ENCODE assay signal across 22 cellular contexts in genomic region chr6:33820243-33820642, GRCh38. TPM values are rescaled to one million over a fixed set of nuclear protein-coding genes. Genes with fewer than 3 reads are reported as not detected.
"Had no signal": no experiment of that assay in that cellular context is flagged by ENCODE, and none has a peak within 500 bp of the region (broad histone marks: within the 10 kb centered on the region; RNA-seq: fewer than 3 reads in every experiment).

No MANE protein-coding gene starts in this region.

- H3K9me3 Mint-ChIP-seq: activated CD4-positive, alpha-beta T cell treated with anti-CD3 and anti-CD28 coated beads, Interleukin-2, amount 10 ng/mL, durations not matched to agents 24 days and 14 days; activated naive CD4-positive, alpha-beta T cell treated with anti-CD3 and anti-CD28 coated beads for 36 hours; activated T-helper 1 cell treated with anti-CD3 and anti-CD28 coated beads, Interleukin-12 subunit alpha, Interleukin-12 subunit beta, Interleukin-2, Interleukin-4 antibody, amounts not matched to agents 30 ng/mL and 10 ng/mL and 1 ng/mL, durations not matched to agents 14 hours and 24 hours and 36 hours; endodermal cell; naive B cell; neural progenitor cell had no signal

- H3K27ac Mint-ChIP-seq: activated CD4-positive, alpha-beta T cell treated with anti-CD3 and anti-CD28 coated beads, Interleukin-2, amount 10 ng/mL, durations not matched to agents 24 days and 14 days; activated naive CD4-positive, alpha-beta T cell treated with anti-CD3 and anti-CD28 coated beads for 36 hours; activated T-helper 1 cell treated with anti-CD3 and anti-CD28 coated beads, Interleukin-12 subunit alpha, Interleukin-12 subunit beta, Interleukin-2, Interleukin-4 antibody, amounts not matched to agents 30 ng/mL and 10 ng/mL and 1 ng/mL, durations not matched to agents 14 hours and 24 hours and 36 hours; endodermal cell had no signal

- ATAC-seq: left lobe of liver had no signal

- H3K4me3 Mint-ChIP-seq: activated CD4-positive, alpha-beta T cell treated with anti-CD3 and anti-CD28 coated beads, Interleukin-2, amount 10 ng/mL, durations not matched to agents 24 days and 14 days; activated naive CD4-positive, alpha-beta T cell treated with anti-CD3 and anti-CD28 coated beads for 36 hours; activated T-helper 1 cell treated with anti-CD3 and anti-CD28 coated beads, Interleukin-12 subunit alpha, Interleukin-12 subunit beta, Interleukin-2, Interleukin-4 antibody, amounts not matched to agents 30 ng/mL and 10 ng/mL and 1 ng/mL, durations not matched to agents 14 hours and 24 hours and 36 hours; endodermal cell; neural progenitor cell had no signal

- H3K36me3 Mint-ChIP-seq: naive B cell, neural progenitor cell had no signal

- DNase-seq: activated CD4-positive, alpha-beta T cell treated with anti-CD3 and anti-CD28 coated beads, Interleukin-2, amount 10 ng/mL, durations not matched to agents 24 days and 14 days; activated CD4-positive, CD25-positive, alpha-beta regulatory T cell; activated CD8-positive, alpha-beta memory T cell treated with anti-CD3 and anti-CD28 coated beads, Interleukin-2, amount 50 U/mL, for 48 hours; activated naive CD4-positive, alpha-beta T cell treated with anti-CD3 and anti-CD28 coated beads for 36 hours; endodermal cell; erythroblast; islet precursor cell; mammary epithelial cell; naive B cell; stimulated activated CD4-positive, alpha-beta T cell treated with anti-CD3 and anti-CD28 coated beads, Interleukin-2, amount 100 ng/mL, for 48 hours; stimulated activated naive CD4-positive, alpha-beta T cell; tibial artery; uterus had no signal

RNA-seq across cellular contexts. Expression of gene MLN, which starts 16.4 kb away (rescaled TPM):
- total RNA-seq: activated CD4-positive, alpha-beta T cell treated with anti-CD3 and anti-CD28 coated beads, Interleukin-2, amount 10 ng/mL, durations not matched to agents 24 days and 14 days; activated naive CD4-positive, alpha-beta T cell treated with anti-CD3 and anti-CD28 coated beads for 36 hours; activated T-helper 1 cell treated with anti-CD3 and anti-CD28 coated beads, Interleukin-12 subunit alpha, Interleukin-12 subunit beta, Interleukin-2, Interleukin-4 antibody, amounts not matched to agents 30 ng/mL and 10 ng/mL and 1 ng/mL, durations not matched to agents 14 hours and 24 hours and 36 hours; ascending aorta; breast epithelium; dermis microvascular lymphatic vessel endothelial cell; endodermal cell; left lobe of liver; mammary epithelial cell; renal cortical epithelial cell; subcutaneous adipose tissue; T-helper 2 cell treated with Interferon-gamma antibody and Interleukin-4, amounts not matched to agents 100 ng/mL and 5 ng/mL, for 36 hours; uterus had no signal
